ENCODE assay signal across 8 cellular contexts in the genomic region with DNA sequence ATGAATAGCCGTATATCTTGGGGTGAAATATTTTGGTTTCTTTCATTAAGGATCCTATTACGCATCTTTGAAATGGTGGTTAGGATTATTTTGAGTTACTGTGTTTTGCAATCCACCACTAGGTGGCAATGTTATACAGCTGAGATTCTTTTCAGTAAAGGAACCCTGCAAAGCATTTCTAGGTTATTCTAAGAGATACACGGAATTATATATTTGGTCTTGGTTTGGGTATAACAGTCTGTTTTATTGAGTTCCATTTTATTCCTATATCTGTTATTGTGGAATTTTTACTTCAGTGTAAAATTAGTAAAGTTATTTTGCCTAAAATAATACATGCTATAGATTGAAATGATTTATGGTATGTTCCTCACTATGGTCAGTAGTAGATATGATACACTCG.
A peak's percentile ranks its signal among the peaks of the same experiment; 100 is the strongest.
DNase-seq lines count a peak whose midpoint lies in the region; ATAC-seq and TF ChIP-seq lines count a peak whose summit lies in the region.

No MANE protein-coding gene starts in this region.

- no peak overlapping the region for H3K4me3 Mint-ChIP-seq in activated CD4-positive, alpha-beta memory T cell treated with anti-CD3 and anti-CD28 coated beads, Interleukin-2, amount 10 ng/mL, durations not matched to agents 7 days and 5 days

- H3K4me1 Mint-ChIP-seq in activated CD4-positive, alpha-beta memory T cell treated with anti-CD3 and anti-CD28 coated beads, Interleukin-2, amount 10 ng/mL, durations not matched to agents 7 days and 5 days = no peaks in the 10 kb centered on the region

- no peaks in the 10 kb centered on the region for H3K36me3 Mint-ChIP-seq in activated CD4-positive, alpha-beta memory T cell treated with anti-CD3 and anti-CD28 coated beads, Interleukin-2, amount 10 ng/mL, durations not matched to agents 7 days and 5 days (ENCODE audit: low read depth)

- H3K27ac Mint-ChIP-seq in activated CD4-positive, alpha-beta memory T cell treated with anti-CD3 and anti-CD28 coated beads, Interleukin-2, amount 10 ng/mL, durations not matched to agents 7 days and 5 days = no peak overlapping the region

- no peak overlapping the region for H3K4me2 ChIP-seq in mammary epithelial cell (ENCODE audit: insufficient read depth, low read depth, low read length)

- ATAC-seq in GM19043 (IDR thresholded peaks at IDR 0.05; ENCODE audit: low read depth, unreplicated experiment) = peak; percentile 60
- ATAC-seq in HG03442 (IDR thresholded peaks at IDR 0.05; ENCODE audit: unreplicated experiment) = peak; percentile 73

- H3K27me3 ChIP-seq in mammary epithelial cell (ENCODE audit: insufficient read depth, low read length) = no peaks in the 10 kb centered on the region
- no peaks in the 10 kb centered on the region for H3K27me3 ChIP-seq in liver (ENCODE audit: control insufficient read depth in 4 of 4, insufficient read depth in 4 of 4, low read length in 3 of 4)

- BruUV-seq in mammary epithelial cell (replicated peaks; lab: Mats Ljungman, UMichigan) = no TSS peak

- TF ChIP-seq CTCF in mammary epithelial cell (conservative IDR thresholded peaks at IDR 0.05 in 1 of 2, IDR thresholded peaks at IDR 0.05 in 1 of 2; ENCODE audit: extremely low read depth in 1 of 2, insufficient read depth in 1 of 2, low read depth in 1 of 2, low read length in 2 of 2) (peak; percentile 63 to 69), liver (IDR thresholded peaks at IDR 0.05; ENCODE audit: low read depth, low read length, missing input control) (peak; percentile 75)

- H4K20me1 ChIP-seq in mammary epithelial cell (ENCODE audit: insufficient read depth, low read length) = no peaks in the 10 kb centered on the region

- H3K9ac ChIP-seq in mammary epithelial cell (ENCODE audit: insufficient read depth, low read length) = no peak overlapping the region
- H3K9ac ChIP-seq in liver (ENCODE audit: low read depth in 1 of 2, low read length in 2 of 2) = no peak overlapping the region

- TF ChIP-seq RAD21 in liver (IDR thresholded peaks at IDR 0.05) = peak; percentile 93

- H3K4me3 ChIP-seq in mammary epithelial cell (replicated peaks in 1 of 3; ENCODE audit: insufficient read depth in 1 of 3, low read depth in 2 of 3, low read length in 3 of 3) (no peak overlapping the region), liver (ENCODE audit: low read depth in 1 of 3, low read length in 3 of 3) (no peak overlapping the region)

- no peaks in the 10 kb centered on the region for H3K9me3 Mint-ChIP-seq in activated CD4-positive, alpha-beta memory T cell treated with anti-CD3 and anti-CD28 coated beads, Interleukin-2, amount 10 ng/mL, durations not matched to agents 7 days and 5 days

- no peak overlapping the region for H2AFZ ChIP-seq in mammary epithelial cell (ENCODE audit: low read depth, low read length)

- in situ Hi-C loops in mammary epithelial cell (cut with MboI; ENCODE audit: low sequenced_read_pairs in 2 of 2) = loop anchor here (5.0 to 10.0 kb wide), 2 partner anchors 863 to 1376 kb away; no protein-coding TSS in a partner anchor

- H3K4me1 ChIP-seq in mammary epithelial cell (ENCODE audit: insufficient read depth, low read length) (no peaks in the 10 kb centered on the region), liver (ENCODE audit: control insufficient read depth in 4 of 4, insufficient read depth in 4 of 4, low read length in 3 of 4) (no peaks in the 10 kb centered on the region)

- CTCF ChIA-PET in mammary epithelial cell (lab: Charles Lee; ENCODE audit: low non-redundant PET) = no interaction called here
- CTCF ChIA-PET in activated CD4-positive, alpha-beta memory T cell treated with anti-CD3 and anti-CD28 coated beads, Interleukin-2, amount 10 ng/mL, durations not matched to agents 7 days and 5 days (lab: Charles Lee) = interaction anchor here (1.0 kb wide), 1 partner anchor 9 kb away, joined by 3 read pairs; no protein-coding TSS in a partner anchor

- DNase-seq in DMS153 (lab: John Stamatoyannopoulos, UW) (peak; percentile 18), NCI-H774 (lab: John Stamatoyannopoulos, UW) (peak; percentile 9), mammary epithelial cell (peak; percentile 39), GM19238 (ENCODE audit: insufficient read length, low spot score) (no peak)
- no peak for DNase-seq in activated CD4-positive, alpha-beta memory T cell treated with anti-CD3 and anti-CD28 coated beads, Interleukin-2, amount 10 ng/mL, durations not matched to agents 7 days and 5 days

- POLR2A ChIA-PET in activated CD4-positive, alpha-beta memory T cell treated with anti-CD3 and anti-CD28 coated beads, Interleukin-2, amount 10 ng/mL, durations not matched to agents 7 days and 5 days (lab: Charles Lee) = no interaction called here

- H3K79me2 ChIP-seq in mammary epithelial cell (ENCODE audit: insufficient read depth, low read length) = no peaks in the 10 kb centered on the region

- H3K36me3 ChIP-seq in mammary epithelial cell (ENCODE audit: insufficient read depth, low read length) = no peaks in the 10 kb centered on the region
- H3K36me3 ChIP-seq in liver (ENCODE audit: control insufficient read depth in 4 of 4, insufficient read depth in 3 of 4, low read depth in 1 of 4, low read length in 3 of 4) = no peaks in the 10 kb centered on the region

- intact Hi-C loops in mammary epithelial cell (cut with micrococcal nuclease) = loop anchor here (1.0 kb wide), 3 partner anchors 851 to 1382 kb away; no protein-coding TSS in a partner anchor

- H3K27ac ChIP-seq in mammary epithelial cell (ENCODE audit: insufficient read depth, low read depth, low read length) = no peak overlapping the region
- H3K27ac ChIP-seq in liver (ENCODE audit: low read depth in 1 of 2, low read length in 2 of 2) = no peak overlapping the region

- peaks cover 4% of the 10 kb centered on the region for H3K27me3 Mint-ChIP-seq in activated CD4-positive, alpha-beta memory T cell treated with anti-CD3 and anti-CD28 coated beads, Interleukin-2, amount 10 ng/mL, durations not matched to agents 7 days and 5 days

- dilution Hi-C loops in mammary epithelial cell (cut with HindIII; ENCODE audit: low sequenced_read_pairs) = loop anchor here (25.0 kb wide), 2 partner anchors 873 to 1373 kb away; no protein-coding TSS in a partner anchor

- WGBS in mammary epithelial cell (ENCODE audit: low coverage, missing lambda C conversion rate) = 0% methylated on average over 4 of the region's 4 CpGs
- WGBS in liver = 7% methylated on average over 4 of the region's 4 CpGs

- no peaks in the 10 kb centered on the region for H3K9me3 ChIP-seq in mammary epithelial cell (replicated peaks; ENCODE audit: insufficient read depth, low read length)
- no peaks in the 10 kb centered on the region for H3K9me3 ChIP-seq in liver (ENCODE audit: control insufficient read depth in 4 of 4, low read length in 3 of 4)

TF ChIP-seq in liver, 16 proteins besides CTCF, POLR2A, EP300 and RAD21 (continues in another document):
- no peak for TF ChIP-seq TAF1 (conservative IDR thresholded peaks at IDR 0.05)
- TF ChIP-seq GABPA (IDR thresholded peaks at IDR 0.05 in 1 of 2, conservative IDR thresholded peaks at IDR 0.05 in 1 of 2) = no peak
- no peak for TF ChIP-seq NR2F2 (IDR thresholded peaks at IDR 0.05)
- TF ChIP-seq MAX (IDR thresholded peaks at IDR 0.05) = no peak
- TF ChIP-seq HNF4G (IDR thresholded peaks at IDR 0.05) = no peak
- TF ChIP-seq HNF4A (conservative IDR thresholded peaks at IDR 0.05) = no peak
- TF ChIP-seq, protein P1, sequence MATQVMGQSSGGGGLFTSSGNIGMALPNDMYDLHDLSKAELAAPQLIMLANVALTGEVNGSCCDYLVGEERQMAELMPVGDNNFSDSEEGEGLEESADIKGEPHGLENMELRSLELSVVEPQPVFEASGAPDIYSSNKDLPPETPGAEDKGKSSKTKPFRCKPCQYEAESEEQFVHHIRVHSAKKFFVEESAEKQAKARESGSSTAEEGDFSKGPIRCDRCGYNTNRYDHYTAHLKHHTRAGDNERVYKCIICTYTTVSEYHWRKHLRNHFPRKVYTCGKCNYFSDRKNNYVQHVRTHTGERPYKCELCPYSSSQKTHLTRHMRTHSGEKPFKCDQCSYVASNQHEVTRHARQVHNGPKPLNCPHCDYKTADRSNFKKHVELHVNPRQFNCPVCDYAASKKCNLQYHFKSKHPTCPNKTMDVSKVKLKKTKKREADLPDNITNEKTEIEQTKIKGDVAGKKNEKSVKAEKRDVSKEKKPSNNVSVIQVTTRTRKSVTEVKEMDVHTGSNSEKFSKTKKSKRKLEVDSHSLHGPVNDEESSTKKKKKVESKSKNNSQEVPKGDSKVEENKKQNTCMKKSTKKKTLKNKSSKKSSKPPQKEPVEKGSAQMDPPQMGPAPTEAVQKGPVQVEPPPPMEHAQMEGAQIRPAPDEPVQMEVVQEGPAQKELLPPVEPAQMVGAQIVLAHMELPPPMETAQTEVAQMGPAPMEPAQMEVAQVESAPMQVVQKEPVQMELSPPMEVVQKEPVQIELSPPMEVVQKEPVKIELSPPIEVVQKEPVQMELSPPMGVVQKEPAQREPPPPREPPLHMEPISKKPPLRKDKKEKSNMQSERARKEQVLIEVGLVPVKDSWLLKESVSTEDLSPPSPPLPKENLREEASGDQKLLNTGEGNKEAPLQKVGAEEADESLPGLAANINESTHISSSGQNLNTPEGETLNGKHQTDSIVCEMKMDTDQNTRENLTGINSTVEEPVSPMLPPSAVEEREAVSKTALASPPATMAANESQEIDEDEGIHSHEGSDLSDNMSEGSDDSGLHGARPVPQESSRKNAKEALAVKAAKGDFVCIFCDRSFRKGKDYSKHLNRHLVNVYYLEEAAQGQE (IDR thresholded peaks at IDR 0.05) = no peak
- no peak for TF ChIP-seq JUND (IDR thresholded peaks at IDR 0.05)
- no peak for TF ChIP-seq ATF3 (IDR thresholded peaks at IDR 0.05)
- TF ChIP-seq RXRA (IDR thresholded peaks at IDR 0.05) = no peak
- TF ChIP-seq FOXA2 (IDR thresholded peaks at IDR 0.05) = no peak
- TF ChIP-seq SP1 (IDR thresholded peaks at IDR 0.05) = no peak
- no peak for TF ChIP-seq YY1 (IDR thresholded peaks at IDR 0.05)
- TF ChIP-seq FOXA1 (IDR thresholded peaks at IDR 0.05) = no peak

Comparison
In these comparisons a context has a peak if more than half of its experiments do, and no peak if none do; other contexts are left out.
1. DNase-seq: peak in DMS153 (single experiment), NCI-H774 (single experiment) and mammary epithelial cell (single experiment); none in activated CD4-positive, alpha-beta memory T cell treated with anti-CD3 and anti-CD28 coated beads, Interleukin-2, amount 10 ng/mL, durations not matched to agents 7 days and 5 days (single experiment) and GM19238 (single experiment).